Comparison of ENCODE assay signal across 32 cellular contexts in the genomic region with DNA sequence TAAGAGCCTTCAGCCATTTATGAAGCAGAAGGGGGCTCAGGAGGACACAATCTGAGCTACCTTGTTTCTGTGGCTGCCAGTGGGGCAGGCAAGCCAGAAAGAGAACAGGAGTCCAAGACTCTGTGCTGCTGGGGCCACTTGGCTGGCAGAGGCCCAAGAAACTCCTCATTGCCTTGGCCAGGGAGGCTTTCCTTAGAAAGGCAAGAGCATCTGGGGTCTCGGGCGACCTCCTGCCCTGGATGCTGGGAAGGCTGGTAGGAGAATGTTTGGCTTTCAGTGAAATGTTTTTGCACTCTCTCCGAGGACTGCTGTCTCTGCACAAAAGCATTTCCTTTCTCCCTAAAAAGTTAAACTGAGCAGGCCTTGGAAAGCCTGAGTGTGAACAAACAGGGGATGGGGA.
A peak's percentile ranks its signal among the peaks of the same experiment; 100 is the strongest.
DNase-seq lines count a peak whose midpoint lies in the region; ATAC-seq and TF ChIP-seq lines count a peak whose summit lies in the region.
"Had no signal": no experiment of that assay in that cellular context is flagged by ENCODE, and none has a peak within 500 bp of the region (broad histone marks: within the 10 kb centered on the region; RNA-seq: fewer than 3 reads in every experiment).

No MANE protein-coding gene starts in this region.

- H3K27me3 ChIP-seq in sigmoid colon (no peaks in the 10 kb centered on the region), right cardiac atrium (ENCODE audit: control insufficient read depth, insufficient read depth) (no peaks in the 10 kb centered on the region)
- H3K27me3 ChIP-seq: hepatocyte, pancreas, Peyer's patch, uterus had no signal

- no peak for TF ChIP-seq CTCF in astrocyte of the spinal cord (IDR thresholded peaks at IDR 0.05; ENCODE audit: low read depth, low read length)
- TF ChIP-seq CTCF in sigmoid colon (IDR thresholded peaks at IDR 0.05) = no peak

- no peaks in the 10 kb centered on the region for H3K9me3 ChIP-seq in sigmoid colon
- H3K9me3 ChIP-seq in right cardiac atrium (ENCODE audit: control insufficient read depth, low read length) = no peaks in the 10 kb centered on the region
- H3K9me3 ChIP-seq: pancreas, Peyer's patch, thoracic aorta, uterus had no signal

- no peak for TF ChIP-seq POLR2A in sigmoid colon (IDR thresholded peaks at IDR 0.05)

- DNase-seq in NCI-H446 (lab: John Stamatoyannopoulos, UW) (peak; percentile 43 to 85), astrocyte of the spinal cord (ENCODE audit: low read depth, low spot score) (peak; percentile 22), iris pigment epithelial cell (ENCODE audit: low read depth) (peak; percentile 11), sigmoid colon (no peak), right cardiac atrium (no peak), inferior parietal cortex (ENCODE audit: extremely low spot score) (no peak)
- no peak for DNase-seq in stimulated activated CD4-positive, alpha-beta T cell treated with anti-CD3 and anti-CD28 coated beads, Interleukin-2, amount 100 ng/mL, for 48 hours
- no peak for DNase-seq in effector CD8-positive, alpha-beta T cell (lab: John Stamatoyannopoulos, UW)
- DNase-seq: activated CD4-positive, alpha-beta T cell treated with anti-CD3 and anti-CD28 coated beads, Interleukin-2, amount 10 ng/mL, durations not matched to agents 24 days and 14 days; activated gamma-delta T cell treated with Interleukin-2 at 50 U/mL for 16 hours; activated naive CD8-positive, alpha-beta T cell treated with anti-CD3 and anti-CD28 coated beads, Interleukin-2, amount 50 U/mL, for 24 hours; activated T-cell treated with anti-CD3 and anti-CD28 coated beads, Interleukin-2, amount 50 U/mL, for 24 hours; cortex of kidney; endodermal cell; foreskin melanocyte; H9; left ventricle myocardium superior; NCI-H2081 treated with DMSO at 0.1 percent for 48 hours; NCI-H510A treated with DMSO at 0.1 percent for 48 hours; pancreas; Peyer's patch; SHP77 treated with DMSO at 0.1 percent for 48 hours; stimulated activated naive CD4-positive, alpha-beta T cell; SW 1271; T-helper 9 cell; uterus had no signal

- H3K36me3 ChIP-seq in sigmoid colon = peaks cover 0 to 8% (median 5%) of the 10 kb centered on the region in 4 donors
- H3K36me3 ChIP-seq: uterus had no signal

- H3K4me1 ChIP-seq in sigmoid colon (peaks cover 0 to 51% (median 34%) of the 10 kb centered on the region in 4 donors), right cardiac atrium (ENCODE audit: control insufficient read depth, insufficient read depth, low read length) (no peaks in the 10 kb centered on the region)
- H3K4me1 ChIP-seq: pancreas, Peyer's patch, uterus had no signal

- H3K27ac ChIP-seq in sigmoid colon = peak overlapping the region in 3 of 4 donors; percentile 11 to 58 (median 47)
- H3K27ac ChIP-seq in right cardiac atrium (ENCODE audit: low read length) = no peak overlapping the region
- H3K27ac ChIP-seq: C4-2B, hepatocyte, pancreas, Peyer's patch, thoracic aorta, uterus had no signal

- intact Hi-C loops in sigmoid colon (cut with DNase I) = no loop called here
- intact Hi-C loops in right cardiac atrium (cut with DNase I) = no loop called here

- in situ Hi-C loops in astrocyte of the spinal cord (cut with HindIII; ENCODE audit: low sequenced_read_pairs) = no loop called here

- no peak for TF ChIP-seq EP300 in sigmoid colon (IDR thresholded peaks at IDR 0.05)

- no peak for ATAC-seq in right cardiac atrium
- ATAC-seq: activated naive CD8-positive, alpha-beta T cell treated with anti-CD3 and anti-CD28 coated beads, Interleukin-2, amount 50 U/mL, for 24 hours; esophagus mucosa; K562; left ventricle myocardium superior; natural killer cell treated with Interleukin-12 subunit alpha and Interleukin-12 subunit beta and Interleukin-15 and Interleukin-18, amount 100 ng/mL, for 72 hours; pancreas had no signal

- WGBS in sigmoid colon, 2 donors = 83 to 95% methylated on average over 3 of the region's 3 CpGs
- 70% methylated on average over 3 of the region's 3 CpGs for WGBS in right cardiac atrium

- H3K4me3 ChIP-seq in astrocyte of the spinal cord (ENCODE audit: low read depth, low read length) (no peak overlapping the region), sigmoid colon (no peak overlapping the region), right cardiac atrium (ENCODE audit: low read length) (no peak overlapping the region)
- H3K4me3 ChIP-seq: hepatocyte, K562, pancreas, Peyer's patch, thoracic aorta, uterus had no signal

Comparison
In these comparisons a context has a peak if more than half of its experiments do, and no peak if none do; other contexts are left out.
1. DNase-seq: peak in NCI-H446 (2 of 2), astrocyte of the spinal cord (single experiment) and iris pigment epithelial cell (single experiment); none in sigmoid colon (single experiment), right cardiac atrium (0 of 3), stimulated activated CD4-positive, alpha-beta T cell treated with anti-CD3 and anti-CD28 coated beads, Interleukin-2, amount 100 ng/mL, for 48 hours (0 of 2), inferior parietal cortex (single experiment) and effector CD8-positive, alpha-beta T cell (single experiment).